ENCODE assay signal across 15 cellular contexts in the genomic region with DNA sequence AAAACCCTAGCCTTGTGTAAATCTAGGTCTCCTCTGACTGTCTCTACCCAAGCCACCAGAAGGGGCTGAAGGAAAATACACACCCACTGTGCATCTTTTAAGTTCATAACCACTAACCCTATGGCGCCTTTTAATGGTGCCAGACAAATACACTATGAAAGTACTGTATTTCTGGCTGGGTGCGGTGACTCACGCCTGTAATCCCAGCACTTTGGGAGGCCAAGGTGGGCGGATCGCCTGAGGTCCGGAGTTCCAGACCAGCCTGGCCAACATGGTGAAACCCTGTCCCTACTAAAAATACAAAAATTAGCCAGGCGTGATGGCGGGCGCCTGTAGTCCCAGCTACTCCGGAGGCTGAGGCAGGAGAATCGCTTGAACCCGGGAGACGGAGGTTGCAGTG. TPM values are rescaled to one million over a fixed set of nuclear protein-coding genes. Genes with fewer than 3 reads are reported as not detected.
DNase-seq lines count a peak whose midpoint lies in the region; ATAC-seq and TF ChIP-seq lines count a peak whose summit lies in the region.
"Not testable (repeated sequence)": the region's sequence is repeated elsewhere in the genome, so short reads cannot be mapped to it uniquely, and the experiment has no call there.
"Had no signal": no experiment of that assay in that cellular context is flagged by ENCODE, and none has a peak within 500 bp of the region (broad histone marks: within the 10 kb centered on the region; RNA-seq: fewer than 3 reads in every experiment).

No MANE protein-coding gene starts in this region.

- peaks cover 11 to 34% (median 28%) of the 10 kb centered on the region in 10 experiments for H3K4me1 ChIP-seq in BLaER1 treated with 17β-estradiol and CSF1 and Interleukin-3, amounts not matched to agents 10 nM and 100 nM
- H3K4me1 ChIP-seq in Panc1 (ENCODE audit: control insufficient read depth, insufficient read depth, low read length) = peaks cover 19% of the 10 kb centered on the region
- H3K4me1 ChIP-seq in endocrine pancreas (ENCODE audit: control insufficient read depth, insufficient read depth, low read length); mesodermal cell (ENCODE audit: control insufficient read depth, insufficient read depth, low read length, poor library complexity, severe bottlenecking): not testable (repeated sequence)
- peaks cover 16% of the 10 kb centered on the region for H3K4me1 ChIP-seq in osteoblast (ENCODE audit: insufficient read depth, low read length)
- H3K4me1 ChIP-seq in subcutaneous abdominal adipose tissue (ENCODE audit: control insufficient read depth in 5 of 5, insufficient read depth in 5 of 5, low read length in 5 of 5) = peaks cover 5 to 17% (median 17%) of the 10 kb centered on the region in 5 donors

- not testable (repeated sequence) for H3K36me3 ChIP-seq in BLaER1 treated with 17β-estradiol and CSF1 and Interleukin-3, amounts not matched to agents 10 nM and 100 nM; Panc1 (ENCODE audit: control insufficient read depth, insufficient read depth, low read length); endocrine pancreas (ENCODE audit: control insufficient read depth, insufficient read depth, low read length); mesodermal cell (ENCODE audit: control insufficient read depth, insufficient read depth, low read length); osteoblast (ENCODE audit: insufficient read depth, low read length); subcutaneous abdominal adipose tissue (ENCODE audit: control insufficient read depth in 5 of 5, insufficient read depth in 5 of 5, low read length in 5 of 5)

- H3K27me3 ChIP-seq in BLaER1 treated with 17β-estradiol and CSF1 and Interleukin-3, amounts not matched to agents 10 nM and 100 nM; Panc1 (ENCODE audit: control insufficient read depth, insufficient read depth, low read length); endocrine pancreas (ENCODE audit: control insufficient read depth, insufficient read depth, low read length); osteoblast (ENCODE audit: insufficient read depth, low read length); subcutaneous abdominal adipose tissue (ENCODE audit: control insufficient read depth in 5 of 5, insufficient read depth in 4 of 5, low read length in 5 of 5): not testable (repeated sequence)

- intact Hi-C loops in Panc1 (cut with micrococcal nuclease; ENCODE audit: unreplicated experiment) = loop anchor here (5.0 kb wide), 1 partner anchor 101 kb away; the partner anchor contains the start of gene SH3RF2

- peak overlapping the region in 8 of 11 experiments; percentile 72 to 86 (median 82); a peak in 8 of 22 replicates for H3K9ac ChIP-seq in BLaER1 treated with 17β-estradiol and CSF1 and Interleukin-3, amounts not matched to agents 10 nM and 100 nM
- peak overlapping the region; percentile 94 for H3K9ac ChIP-seq in endocrine pancreas (ENCODE audit: control insufficient read depth, insufficient read depth, low read length)
- not testable (repeated sequence) for H3K9ac ChIP-seq in subcutaneous abdominal adipose tissue (ENCODE audit: low read length in 5 of 5)

- not testable (repeated sequence) for H4K20me1 ChIP-seq in BLaER1 treated with 17β-estradiol and CSF1 and Interleukin-3, amounts not matched to agents 10 nM and 100 nM; osteoblast (ENCODE audit: insufficient read depth, low read length)

- POLR2A ChIA-PET in Panc1 (lab: Charles Lee) = interaction anchor here (0.6 kb wide), 1 partner anchor 14 kb away, joined by 6 read pairs; no protein-coding TSS in a partner anchor

- peak overlapping the region in 7 of 11 experiments; percentile 74 to 84 (median 77); a peak in 7 of 22 replicates for H3K27ac ChIP-seq in BLaER1 treated with 17β-estradiol and CSF1 and Interleukin-3, amounts not matched to agents 10 nM and 100 nM
- peak overlapping the region; percentile 89 for H3K27ac ChIP-seq in Panc1 (ENCODE audit: low read length)
- not testable (repeated sequence) for H3K27ac ChIP-seq in mesodermal cell (ENCODE audit: low read depth, low read length, severe bottlenecking); osteoblast (ENCODE audit: low read depth, low read length); subcutaneous abdominal adipose tissue (ENCODE audit: low read depth, low read length)

- peak overlapping the region; percentile 93 for H2AFZ ChIP-seq in osteoblast (ENCODE audit: low read length)

- not testable (repeated sequence) for H3K36me3 Mint-ChIP-seq in HFFc6 (ENCODE audit: low read depth); activated T-cell treated with anti-CD3 and anti-CD28 coated beads, Interleukin-2, amount 50 U/mL, for 24 hours (ENCODE audit: low read depth)

- H3K9me3 Mint-ChIP-seq in HFFc6; activated T-cell treated with anti-CD3 and anti-CD28 coated beads, Interleukin-2, amount 50 U/mL, for 24 hours: not testable (repeated sequence)

- not testable (repeated sequence) for TF ChIP-seq CTCF in HFFc6 (IDR thresholded peaks at IDR 0.05); Panc1 (IDR thresholded peaks at IDR 0.05); osteoblast (IDR thresholded peaks at IDR 0.05; ENCODE audit: extremely low read depth, low read depth, low read length)

- in situ Hi-C loops in Panc1 (cut with HindIII; ENCODE audit: low pct_unique_long_range_greater_than_20kb, low sequenced_read_pairs) = not testable (repeated sequence)

- CTCF ChIA-PET in Panc1 (lab: Charles Lee) = interaction anchor here (1.1 kb wide), 1 partner anchor 52 kb away, joined by 3 read pairs; no protein-coding TSS in a partner anchor

- DNase-seq in HFFc6; Panc1 (ENCODE audit: low read depth, low spot score); activated T-cell treated with anti-CD3 and anti-CD28 coated beads, Interleukin-2, amount 50 U/mL, for 24 hours; osteoblast (ENCODE audit: insufficient read length, low spot score, missing footprints): not testable (repeated sequence)

- not testable (repeated sequence) for ATAC-seq in Panc1

- H3K79me2 ChIP-seq in osteoblast (ENCODE audit: insufficient read depth, low read length) = peaks cover 16% of the 10 kb centered on the region

- peak overlapping the region in 2 of 10 experiments; percentile 77 to 80; a peak in 2 of 20 replicates for H3K4me3 ChIP-seq in BLaER1 treated with 17β-estradiol and CSF1 and Interleukin-3, amounts not matched to agents 10 nM and 100 nM
- H3K4me3 ChIP-seq in Panc1 (ENCODE audit: low read depth in 2 of 2, low read length in 2 of 2) (peak overlapping the region in 1 of 2 experiments; percentile 96; a peak in 2 of 4 replicates), endocrine pancreas (ENCODE audit: control insufficient read depth, insufficient read depth, low read length) (peak overlapping the region; percentile 63), mesodermal cell (ENCODE audit: extremely low read depth, insufficient read depth, low read length, poor library complexity, severe bottlenecking) (peak overlapping the region; percentile 54), osteoblast (ENCODE audit: insufficient read depth, low read length) (peak overlapping the region; percentile 79), subcutaneous abdominal adipose tissue (ENCODE audit: low read depth in 1 of 5, low read length in 5 of 5) (peak overlapping the region in 3 of 5 donors; percentile 89 to 96 (median 95))

- 95 to 97% methylated on average over 5 to 13 of the region's 13 CpGs for WGBS in mesodermal cell (ENCODE audit: insufficient coverage in 2 of 2), 2 experiments

- H3K27me3 Mint-ChIP-seq in HFFc6 (ENCODE audit: insufficient read depth) = not testable (repeated sequence)
- H3K27me3 Mint-ChIP-seq in activated T-cell treated with anti-CD3 and anti-CD28 coated beads, Interleukin-2, amount 50 U/mL, for 24 hours = peaks cover 25% of the 10 kb centered on the region

- peaks cover 41% of the 10 kb centered on the region for H3K4me1 Mint-ChIP-seq in HFFc6 (ENCODE audit: low read depth)
- H3K4me1 Mint-ChIP-seq in activated T-cell treated with anti-CD3 and anti-CD28 coated beads, Interleukin-2, amount 50 U/mL, for 24 hours (ENCODE audit: low read depth) = peaks cover 11% of the 10 kb centered on the region

- BruUV-seq in Panc1 (replicated peaks; lab: Mats Ljungman, UMichigan) = not testable (repeated sequence)

- H3K4me2 ChIP-seq in BLaER1 treated with 17β-estradiol and CSF1 and Interleukin-3, amounts not matched to agents 10 nM and 100 nM = peak overlapping the region; percentile 75 to 94 (median 88); a peak in 20 of 22 replicates
- peak overlapping the region; percentile 81 for H3K4me2 ChIP-seq in osteoblast (ENCODE audit: insufficient read depth, low read length)

- not testable (repeated sequence) for H3K9me3 ChIP-seq in BLaER1 treated with 17β-estradiol and CSF1 and Interleukin-3, amounts not matched to agents 10 nM and 100 nM (replicated peaks in 1 of 11); Panc1 (ENCODE audit: control insufficient read depth, insufficient read depth, low read depth, low read length); endocrine pancreas (ENCODE audit: control insufficient read depth, low read length); mesodermal cell (ENCODE audit: control insufficient read depth, low read length); osteoblast (ENCODE audit: low read depth, low read length); subcutaneous abdominal adipose tissue (ENCODE audit: control insufficient read depth in 5 of 5, low read length in 5 of 5)

- H3K27ac Mint-ChIP-seq in HFFc6 = peak overlapping the region; percentile 51; the same call in 1 of the 2 replicates
- not testable (repeated sequence) for H3K27ac Mint-ChIP-seq in activated T-cell treated with anti-CD3 and anti-CD28 coated beads, Interleukin-2, amount 50 U/mL, for 24 hours

- peak overlapping the region; percentile 87; the same call in 1 of the 2 replicates for H3K4me3 Mint-ChIP-seq in HFFc6
- H3K4me3 Mint-ChIP-seq in activated T-cell treated with anti-CD3 and anti-CD28 coated beads, Interleukin-2, amount 50 U/mL, for 24 hours = peak overlapping the region; percentile 63

RNA-seq across cellular contexts. Expression of gene PRELID2, which starts 1.1 kb away (rescaled TPM):
- 1 to 10 TPM; 3.6 to 8.8 (median 6.4) TPM for total RNA-seq in HFFc6 (2021; fragmentation: NEBNext Ultra II Directional; extraction: Animal tissue kit (Norgen Biotek cat#: 25700))
- total RNA-seq in Panc1 (2021; ENCODE audit: unreplicated experiment) = 15.4 TPM
- polyA plus RNA-seq in Panc1 (2012; ENCODE audit: insufficient read length) = 5.3 TPM
- 5.5 TPM for polyA plus RNA-seq in mesodermal cell (2013, experiment 1 of 2)
- polyA plus RNA-seq in mesodermal cell (2013, experiment 2 of 2) = 6.6 TPM
- 18.0 and 19.5 TPM in 2 replicates for total RNA-seq in osteoblast

RNA-seq across cellular contexts. Expression of gene GRXCR2, which starts 36.6 kb away (rescaled TPM):
- total RNA-seq in HFFc6 (2021; fragmentation: NEBNext Ultra II Directional; extraction: Animal tissue kit (Norgen Biotek cat#: 25700)) = not detected
- not detected for total RNA-seq in Panc1 (2021; ENCODE audit: unreplicated experiment)
- not detected for polyA plus RNA-seq in Panc1 (2012; ENCODE audit: insufficient read length)
- not detected for polyA plus RNA-seq in mesodermal cell (2013, experiment 1 of 2)
- polyA plus RNA-seq in mesodermal cell (2013, experiment 2 of 2) = not detected
- total RNA-seq in osteoblast = not detected in 2 replicates
- total RNA-seq: esophagus muscularis mucosa; lung microvascular endothelial cell; pulmonary artery endothelial cell; SJCRH30; T-helper 1 cell treated with Interleukin-12 subunit alpha and Interleukin-12 subunit beta and Interleukin-4 antibody, amounts not matched to agents 30 ng/mL and 1 ng/mL, for 36 hours; upper lobe of right lung had no signal
- polyA plus RNA-seq: CD14-positive monocyte had no signal
